In genomic region chr2:53994735-53995538, GRCh38 we compare ENCODE assay signal across 9 cellular contexts. TPM values are rescaled to one million over a fixed set of nuclear protein-coding genes. Genes with fewer than 3 reads are reported as not detected.
DNase-seq lines count a peak whose midpoint lies in the region; ATAC-seq, FAIRE-seq and TF ChIP-seq lines count a peak whose summit lies in the region.
"Had no signal": no experiment of that assay in that cellular context is flagged by ENCODE, and none has a peak within 500 bp of the region (broad histone marks: within the 10 kb centered on the region; RNA-seq: fewer than 3 reads in every experiment).

No MANE protein-coding gene starts in this region.

- no peak overlapping the region for H3K23ac ChIP-seq in mesendoderm (ENCODE audit: low read length)

- H3K79me1 ChIP-seq in mesendoderm (ENCODE audit: low read length), result no peaks in the 10 kb centered on the region

- H3K36me3 ChIP-seq in left lung (no peaks in the 10 kb centered on the region), mesendoderm (ENCODE audit: control insufficient read depth, insufficient read depth, low read length) (no peaks in the 10 kb centered on the region)

- CTCF ChIA-PET in MCF 10A (lab: Yijun Ruan, JAX), result interaction anchor here (0.6 kb wide), 2 partner anchors 15 to 87 kb away, joined by 3 read pairs; no protein-coding TSS in a partner anchor

- H3K18ac ChIP-seq in mesendoderm (ENCODE audit: low read length), result no peak overlapping the region

- H3K27me3 ChIP-seq in left lung, result no peaks in the 10 kb centered on the region
- H3K27me3 ChIP-seq in mesendoderm (ENCODE audit: insufficient read depth, low read length, poor library complexity), result no peaks in the 10 kb centered on the region

- H2AK5ac ChIP-seq in mesendoderm (ENCODE audit: low read length), result no peak overlapping the region

- H3K36me3 Mint-ChIP-seq in MCF 10A (ENCODE audit: insufficient read depth, unreplicated experiment), result no peaks in the 10 kb centered on the region

- no peak overlapping the region for H3K9ac ChIP-seq in mesendoderm (ENCODE audit: low read length)

- H3K9me3 Mint-ChIP-seq in MCF 10A (ENCODE audit: unreplicated experiment), result peaks cover 5% of the 10 kb centered on the region

- H3K4me1 ChIP-seq in left lung, result peaks cover 0 to 5% of the 10 kb centered on the region in 2 donors
- no peaks in the 10 kb centered on the region for H3K4me1 ChIP-seq in mesendoderm (ENCODE audit: control insufficient read depth, low read depth, low read length)

- intact Hi-C loops in left lung (cut with DNase I) (no loop called here), MCF 10A (cut with micrococcal nuclease) (no loop called here)

- H3K79me2 ChIP-seq in mesendoderm (ENCODE audit: control insufficient read depth, insufficient read depth, low read length), result no peaks in the 10 kb centered on the region

- no peaks in the 10 kb centered on the region for H3K4me1 Mint-ChIP-seq in MCF 10A (ENCODE audit: insufficient read depth, unreplicated experiment)

- H4K8ac ChIP-seq in mesendoderm (ENCODE audit: low read depth, low read length), result no peak overlapping the region

- no TSS peak for BruUV-seq in MCF 10A (replicated peaks; lab: Mats Ljungman, UMichigan)

- H3K4me3 Mint-ChIP-seq in MCF 10A (ENCODE audit: unreplicated experiment), result no peak overlapping the region

- H4K5ac ChIP-seq in mesendoderm (ENCODE audit: low read length), result no peak overlapping the region

- H3K27ac ChIP-seq in left lung (peak overlapping the region in 1 of 2 donors; percentile 30), mesendoderm (ENCODE audit: low read depth, low read length) (no peak overlapping the region)

- peak; percentile 77 for DNase-seq in KG1 (lab: John Stamatoyannopoulos, UW)
- no peak for DNase-seq in left lung
- DNase-seq in 8988T, result no peak
- no peak for DNase-seq in mesendoderm
- no peak for DNase-seq in MCF 10A (ENCODE audit: unreplicated experiment)
- no peak for DNase-seq in GM12892 (ENCODE audit: insufficient read length)
- DNase-seq: Karpas-422 had no signal

- H2BK15ac ChIP-seq in mesendoderm (replicated peaks; ENCODE audit: low read depth), result no peak overlapping the region

- H3K4ac ChIP-seq in mesendoderm (ENCODE audit: low read depth, low read length), result no peak overlapping the region

- H2BK5ac ChIP-seq in mesendoderm (ENCODE audit: low read length), result no peak overlapping the region

- TF ChIP-seq CTCF in left lung (IDR thresholded peaks at IDR 0.05) (no peak), MCF 10A (IDR thresholded peaks at IDR 0.05; ENCODE audit: unreplicated experiment) (no peak)

- no CpG with 5 or more reads among the region's 5 CpGs for WGBS in mesendoderm (ENCODE audit: extremely low coverage, insufficient coverage, low lambda C conversion rate)

- H3K4me3 ChIP-seq in left lung, result no peak overlapping the region
- H3K4me3 ChIP-seq in mesendoderm (ENCODE audit: low read length), result no peak overlapping the region

- H3K9me3 ChIP-seq in left lung, result no peaks in the 10 kb centered on the region

- FAIRE-seq in GM12892 (lab: Jason Lieb, UNC), result no peak

- no peak overlapping the region for H2BK120ac ChIP-seq in mesendoderm (ENCODE audit: low read depth, low read length)

- H3K4me2 ChIP-seq in mesendoderm (ENCODE audit: low read length), result no peak overlapping the region

- H3K27ac Mint-ChIP-seq in MCF 10A (ENCODE audit: low read depth, unreplicated experiment), result no peak overlapping the region

- H3K27me3 Mint-ChIP-seq in MCF 10A (ENCODE audit: insufficient read depth, unreplicated experiment), result no peaks in the 10 kb centered on the region

- ATAC-seq in GM18505 (IDR thresholded peaks at IDR 0.05; ENCODE audit: unreplicated experiment) (peak; percentile 90), GM21529 (IDR thresholded peaks at IDR 0.05; ENCODE audit: unreplicated experiment) (peak; percentile 78), left lung (peak; percentile 57)

- no peak for TF ChIP-seq POLR2A in GM18505 (IDR thresholded peaks at IDR 0.05; ENCODE audit: borderline replicate concordance, extremely low read depth, insufficient read depth, insufficient read length)
- TF ChIP-seq POLR2A in GM12892 (IDR thresholded peaks at IDR 0.05; ENCODE audit: low read depth, low read length), result no peak

- POLR2A ChIA-PET in MCF 10A (lab: Yijun Ruan, JAX), result interaction anchor here (0.6 to 1.1 kb wide), 2 partner anchors 24 to 77 kb away, joined by 3 to 4 read pairs; partner anchors contain the start of gene PSME4

- no peak overlapping the region for H3K56ac ChIP-seq in mesendoderm (ENCODE audit: low read length)

RNA-seq across cellular contexts. Expression of gene PSME4, which starts 24.1 kb away (rescaled TPM):
- total RNA-seq in left lung, result 10 to 100 TPM; 51.7 to 56.9 TPM
- polyA plus RNA-seq in mesendoderm (2013, experiment 1 of 2), result 58.7 TPM
- 56.4 TPM for polyA plus RNA-seq in mesendoderm (2013, experiment 2 of 2)
- 54.8 and 65.2 TPM in 2 replicates for total RNA-seq in MCF 10A (2022)
- 22.6 TPM for polyA plus RNA-seq in GM12892 (2012; ENCODE audit: missing spikeins)
